15 cellular contexts compared by ENCODE assay signal in the genomic region with DNA sequence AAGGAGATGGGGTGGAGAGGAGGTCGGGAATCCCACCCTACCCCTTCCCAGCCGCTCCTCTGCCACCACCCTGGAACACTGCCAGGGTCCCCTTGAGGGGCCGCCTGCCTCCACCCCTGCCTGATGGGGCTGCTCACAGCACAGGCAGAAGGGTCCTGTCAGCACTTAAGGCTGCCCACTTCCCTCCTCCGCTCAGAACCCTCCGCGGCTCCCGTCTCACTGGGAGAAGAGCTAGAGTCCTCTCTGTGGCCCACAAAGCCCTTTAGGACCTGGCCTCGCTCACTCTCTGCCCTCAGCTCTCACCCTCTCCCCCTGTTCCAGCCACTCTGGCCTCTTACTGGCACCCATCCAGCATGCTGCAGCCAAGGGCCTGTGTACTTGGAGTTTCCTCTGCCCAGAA. TPM values are rescaled to one million over a fixed set of nuclear protein-coding genes. Genes with fewer than 3 reads are reported as not detected.
DNase-seq lines count a peak whose midpoint lies in the region; ATAC-seq, FAIRE-seq and TF ChIP-seq lines count a peak whose summit lies in the region.
"Had no signal": no experiment of that assay in that cellular context is flagged by ENCODE, and none has a peak within 500 bp of the region (broad histone marks: within the 10 kb centered on the region; RNA-seq: fewer than 3 reads in every experiment).

No MANE protein-coding gene starts in this region.

- H3K9me1 ChIP-seq in K562 (ENCODE audit: control insufficient read depth, insufficient read depth, low read length), result no peaks in the 10 kb centered on the region

- BruUV-seq in K562 (replicated peaks; lab: Mats Ljungman, UMichigan), result no TSS peak

- no peak overlapping the region for H2AFZ ChIP-seq in K562 (ENCODE audit: low read depth, low read length)

- peak overlapping the region in 1 of 2 experiments; percentile 79; a peak in 2 of 4 replicates for H3K9ac ChIP-seq in K562 (ENCODE audit: insufficient read depth in 1 of 2, low read depth in 2 of 2, low read length in 2 of 2)

- peaks cover 21 to 74% of the 10 kb centered on the region in 2 experiments for H3K4me1 ChIP-seq in K562 (replicated peaks in 1 of 2; ENCODE audit: control insufficient read depth in 2 of 2, insufficient read depth in 2 of 2, low read length in 2 of 2)

- no peaks in the 10 kb centered on the region for H3K9me3 Mint-ChIP-seq in natural killer cell
- no peaks in the 10 kb centered on the region for H3K9me3 Mint-ChIP-seq in natural killer cell treated with Interleukin-12 subunit alpha and Interleukin-12 subunit beta and Interleukin-15 and Interleukin-18, amount 100 ng/mL, for 72 hours
- no peaks in the 10 kb centered on the region for H3K9me3 Mint-ChIP-seq in neural crest cell

- WGBS in K562 (ENCODE audit: insufficient coverage, low coverage, missing lambda C conversion rate), result 81% methylated on average over 8 of the region's 8 CpGs

- H3K4me3 Mint-ChIP-seq in natural killer cell (no peak overlapping the region), neural crest cell (peak overlapping the region; percentile 73)
- H3K4me3 Mint-ChIP-seq in natural killer cell treated with Interleukin-12 subunit alpha and Interleukin-12 subunit beta and Interleukin-15 and Interleukin-18, amount 100 ng/mL, for 72 hours, result no peak overlapping the region

- intact Hi-C loops in natural killer cell (cut with micrococcal nuclease), result no loop called here
- intact Hi-C loops in K562 (cut with micrococcal nuclease), result no loop called here

- TF ChIP-seq RAD21 in K562 (CRISPR knock-in tag; conservative IDR thresholded peaks at IDR 0.05 in 1 of 2, IDR thresholded peaks at IDR 0.05 in 1 of 2), result no peak

- no peak for FAIRE-seq in K562 (lab: Jason Lieb, UNC)
- FAIRE-seq: H54 had no signal

- H3K27ac ChIP-seq in K562 (ENCODE audit: extremely low read depth, low read depth, low read length) (peak overlapping the region; percentile 26; the same call in 1 of the 3 replicates), WERI-Rb-1 (no peak overlapping the region)

- no peaks in the 10 kb centered on the region for H3K27me3 Mint-ChIP-seq in natural killer cell (ENCODE audit: low read depth in 2 of 2)
- no peaks in the 10 kb centered on the region for H3K27me3 Mint-ChIP-seq in natural killer cell treated with Interleukin-12 subunit alpha and Interleukin-12 subunit beta and Interleukin-15 and Interleukin-18, amount 100 ng/mL, for 72 hours
- H3K27me3 Mint-ChIP-seq in neural crest cell (ENCODE audit: low read depth), result peaks cover 6% of the 10 kb centered on the region

- H3K9me3 ChIP-seq in K562 (replicated peaks; ENCODE audit: control insufficient read depth, insufficient read depth, low read depth, low read length) (no peaks in the 10 kb centered on the region), WERI-Rb-1 (ENCODE audit: severe bottlenecking) (no peaks in the 10 kb centered on the region)

- peaks cover 46% of the 10 kb centered on the region for H3K79me2 ChIP-seq in K562 (ENCODE audit: control insufficient read depth, insufficient read depth, low read length)

- DNase-seq in natural killer cell (no peak), K562 (ENCODE audit: extremely low read depth in 1 of 4, low spot score in 3 of 4) (peak in 1 of 4 experiments; percentile 6), neural crest cell (ENCODE audit: low read depth, low spot score) (no peak), WERI-Rb-1 (no peak)
- no peak for DNase-seq in natural killer cell treated with Interleukin-12 subunit alpha and Interleukin-12 subunit beta and Interleukin-15 and Interleukin-18, amount 100 ng/mL, for 72 hours (ENCODE audit: low spot score)
- DNase-seq in stimulated activated CD4-positive, alpha-beta T cell treated with anti-CD3 and anti-CD28 coated beads, Interleukin-12 subunit alpha, Interleukin-12 subunit beta, amount 100 ng/mL, for 4 hours, result no peak
- DNase-seq: NCI-H187 treated with DMSO at 0.1 percent for 48 hours, NCI-H446, PC-3 had no signal

- peak overlapping the region; percentile 47 to 51 for H3K27ac Mint-ChIP-seq in natural killer cell
- H3K27ac Mint-ChIP-seq in natural killer cell treated with Interleukin-12 subunit alpha and Interleukin-12 subunit beta and Interleukin-15 and Interleukin-18, amount 100 ng/mL, for 72 hours, result no peak overlapping the region
- H3K27ac Mint-ChIP-seq in neural crest cell (ENCODE audit: unreplicated experiment), result peak overlapping the region; percentile 57

- no peaks in the 10 kb centered on the region for H3K27me3 ChIP-seq in K562 (ENCODE audit: control insufficient read depth in 2 of 2, insufficient read depth in 2 of 2, low read length in 2 of 2)
- no peaks in the 10 kb centered on the region for H3K27me3 ChIP-seq in WERI-Rb-1 (ENCODE audit: insufficient read depth, low read depth, severe bottlenecking)

- ATAC-seq in natural killer cell (no peak), K562 (no peak), GM21576 (IDR thresholded peaks at IDR 0.05; ENCODE audit: unreplicated experiment) (no peak)
- ATAC-seq in natural killer cell treated with Interleukin-12 subunit alpha and Interleukin-12 subunit beta and Interleukin-15 and Interleukin-18, amount 100 ng/mL, for 72 hours, result no peak
- ATAC-seq: PC-3 had no signal

- peaks cover 2% of the 10 kb centered on the region for H4K20me1 ChIP-seq in K562 (replicated peaks; ENCODE audit: control insufficient read depth, insufficient read depth, low read length)

- no peak for TF ChIP-seq EP300 in K562 (IDR thresholded peaks at IDR 0.05; ENCODE audit: low read length)

- TF ChIP-seq CTCF in natural killer cell (IDR thresholded peaks at IDR 0.05), result no peak
- TF ChIP-seq CTCF in K562 (IDR thresholded peaks at IDR 0.05 in 2 of 3, conservative IDR thresholded peaks at IDR 0.05 in 1 of 3; ENCODE audit: insufficient read depth in 2 of 3, low read depth in 1 of 3, low read length in 3 of 3), result no peak
- no peak for TF ChIP-seq CTCF in neural crest cell (conservative IDR thresholded peaks at IDR 0.05)
- TF ChIP-seq CTCF in WERI-Rb-1 (IDR thresholded peaks at IDR 0.05; ENCODE audit: low read depth, low read length), result no peak

- CTCF ChIA-PET in K562 (lab: Yijun Ruan, JAX; ENCODE audit: low intra/inter-chr PET ratio), result no interaction called here

- H3K4me1 Mint-ChIP-seq in natural killer cell (peaks cover 36 to 52% of the 10 kb centered on the region in 2 donors), neural crest cell (peaks cover 30% of the 10 kb centered on the region)
- H3K4me1 Mint-ChIP-seq in natural killer cell treated with Interleukin-12 subunit alpha and Interleukin-12 subunit beta and Interleukin-15 and Interleukin-18, amount 100 ng/mL, for 72 hours (ENCODE audit: low read depth in 2 of 2), result peaks cover 42 to 45% of the 10 kb centered on the region in 2 donors

- POLR2A ChIA-PET in K562 (lab: Yijun Ruan, JAX), result interaction anchor here (0.6 kb wide), 1 partner anchor 10 kb away, joined by 3 read pairs; no protein-coding TSS in a partner anchor

- TF ChIP-seq POLR2A in K562 (conservative IDR thresholded peaks at IDR 0.05), result no peak

- H3K36me3 Mint-ChIP-seq in natural killer cell (no peaks in the 10 kb centered on the region), neural crest cell (ENCODE audit: low read depth) (peaks cover 3% of the 10 kb centered on the region)
- H3K36me3 Mint-ChIP-seq in natural killer cell treated with Interleukin-12 subunit alpha and Interleukin-12 subunit beta and Interleukin-15 and Interleukin-18, amount 100 ng/mL, for 72 hours, result peaks cover 19% of the 10 kb centered on the region

- H3K4me3 ChIP-seq in K562, result no peak overlapping the region
- H3K4me3 ChIP-seq in WERI-Rb-1 (ENCODE audit: low read depth, low read length), result no peak overlapping the region

- H3K36me3 ChIP-seq in K562 (ENCODE audit: control insufficient read depth, insufficient read depth, low read length) (peaks cover 61% of the 10 kb centered on the region; the same call in 2 of the 3 replicates), WERI-Rb-1 (peaks cover 58% of the 10 kb centered on the region)

- H3K4me2 ChIP-seq in K562 (ENCODE audit: insufficient read depth, low read length), result no peak overlapping the region

- in situ Hi-C loops in K562 (cut with MboI), result no loop called here

RNA-seq across cellular contexts. Expression of a gene that starts 3.4 kb away (rescaled TPM):
- total RNA-seq in natural killer cell (10 to 100 TPM; 26.1 to 32.0 (median 30.2) TPM), K562 (2014; rRNA removed) (258 and 338 TPM in 2 replicates), K562 (2014; rRNA removed; fragmentation: Illumina TruSeq; extraction: Trizol) (15.3 and 28.3 TPM in 2 replicates), K562 (2015; rRNA removed; fragmentation: Illumina TruSeq; extraction: Trizol) (89.4 and 95.2 TPM in 2 replicates), K562 (2021) (296 and 312 TPM in 2 replicates), neural crest cell (151 and 160 TPM in 2 replicates)
- total RNA-seq in natural killer cell treated with Interleukin-12 subunit alpha and Interleukin-12 subunit beta and Interleukin-15 and Interleukin-18, amount 100 ng/mL, for 72 hours, result 100 to 1,000 TPM in 1 of 2 donors, 10 to 100 TPM in 1; 80.0 to 246 TPM
- 79.9 and 373 TPM in 2 replicates for total RNA-seq in K562 (2011; cell fraction: chromatin; rRNA removed; ENCODE audit: low replicate concordance)
- total RNA-seq in K562 (2011; cell fraction: nucleolus; rRNA removed), result 460 and 477 TPM in 2 replicates
- total RNA-seq in K562 (2011; cell fraction: nucleoplasm; rRNA removed), result 147 and 179 TPM in 2 replicates
- polyA plus RNA-seq in K562 (2011; rRNA removed) (45.2 and 88.6 TPM in 2 replicates), K562 (2014; fragmentation: Illumina TruSeq; extraction: Trizol) (47.8 and 97.9 TPM in 2 replicates), K562 (2014; fragmentation: Nextera tagmentation; extraction: Ambion mirVana) (1 to 10 TPM; 1.3 to 6.4 TPM), K562 (2014; rRNA removed) (161 and 163 TPM in 2 replicates)
- 86.2 and 222 TPM in 2 replicates for polyA plus RNA-seq in K562 (2011; cell fraction: cytosol; rRNA removed)
- polyA plus RNA-seq in K562 (2011; cell fraction: nucleus; rRNA removed), result 460 and 607 TPM in 2 replicates
- 164 and 224 TPM in 2 replicates for polyA plus RNA-seq in K562 (2012)
- polyA minus RNA-seq in K562 (2011; rRNA and poly(A)+ RNA removed), result 33.3 and 52.7 TPM in 2 replicates
- polyA minus RNA-seq in K562 (2011; cell fraction: cytosol; rRNA and poly(A)+ RNA removed), result 165 and 236 TPM in 2 replicates
- polyA minus RNA-seq in K562 (2011; cell fraction: nucleus; rRNA and poly(A)+ RNA removed), result 166 and 171 TPM in 2 replicates

RNA-seq across cellular contexts. Expression of a gene that starts 4.5 kb away (rescaled TPM):
- total RNA-seq in natural killer cell (100 to 1,000 TPM; 185 to 217 (median 211) TPM), K562 (2014; rRNA removed) (51.4 and 68.1 TPM in 2 replicates), K562 (2014; rRNA removed; fragmentation: Illumina TruSeq; extraction: Trizol) (10.6 and 12.3 TPM in 2 replicates), K562 (2015; rRNA removed; fragmentation: Illumina TruSeq; extraction: Trizol) (32.9 and 35.0 TPM in 2 replicates), K562 (2021) (56.7 and 58.2 TPM in 2 replicates), neural crest cell (21.8 and 22.8 TPM in 2 replicates)
- 10 to 100 TPM; 84.5 to 91.9 TPM for total RNA-seq in natural killer cell treated with Interleukin-12 subunit alpha and Interleukin-12 subunit beta and Interleukin-15 and Interleukin-18, amount 100 ng/mL, for 72 hours
- total RNA-seq in K562 (2011; cell fraction: chromatin; rRNA removed; ENCODE audit: low replicate concordance), result 31.6 and 83.2 TPM in 2 replicates
- 66.3 and 72.5 TPM in 2 replicates for total RNA-seq in K562 (2011; cell fraction: nucleolus; rRNA removed)
- total RNA-seq in K562 (2011; cell fraction: nucleoplasm; rRNA removed), result 41.0 and 45.6 TPM in 2 replicates
- polyA plus RNA-seq in K562 (2011; rRNA removed) (24.0 and 37.5 TPM in 2 replicates), K562 (2014; fragmentation: Illumina TruSeq; extraction: Trizol) (23.8 and 51.0 TPM in 2 replicates), K562 (2014; fragmentation: Nextera tagmentation; extraction: Ambion mirVana) (1 to 10 TPM in 1 of 2 experiments, under 1 TPM in 1; 0.11 to 1.5 TPM), K562 (2014; rRNA removed) (61.9 and 73.8 TPM in 2 replicates)
- 42.2 and 70.3 TPM in 2 replicates for polyA plus RNA-seq in K562 (2011; cell fraction: cytosol; rRNA removed)
- 71.7 and 110 TPM in 2 replicates for polyA plus RNA-seq in K562 (2011; cell fraction: nucleus; rRNA removed)
- 51.4 and 65.3 TPM in 2 replicates for polyA plus RNA-seq in K562 (2012)
- 12.7 and 17.8 TPM in 2 replicates for polyA minus RNA-seq in K562 (2011; rRNA and poly(A)+ RNA removed)
- polyA minus RNA-seq in K562 (2011; cell fraction: cytosol; rRNA and poly(A)+ RNA removed), result 15.7 and 17.4 TPM in 2 replicates
- polyA minus RNA-seq in K562 (2011; cell fraction: nucleus; rRNA and poly(A)+ RNA removed), result 28.8 and 37.7 TPM in 2 replicates

RNA-seq across cellular contexts. Expression of a gene that starts 15.3 kb away (rescaled TPM):
- 1 to 10 TPM in 1 of 3 donors, under 1 TPM in 2; 0.94 to 1.3 (median 0.95) TPM for total RNA-seq in natural killer cell
- 10 to 100 TPM in 1 of 2 donors, 1 to 10 TPM in 1; 2.4 to 12.4 TPM for total RNA-seq in natural killer cell treated with Interleukin-12 subunit alpha and Interleukin-12 subunit beta and Interleukin-15 and Interleukin-18, amount 100 ng/mL, for 72 hours
- 3.9 and 8.3 TPM in 2 replicates for total RNA-seq in K562 (2011; cell fraction: chromatin; rRNA removed; ENCODE audit: low replicate concordance)
- total RNA-seq in K562 (2011; cell fraction: nucleolus; rRNA removed), result 5.0 and 5.5 TPM in 2 replicates
- total RNA-seq in K562 (2011; cell fraction: nucleoplasm; rRNA removed), result 3.6 and 5.6 TPM in 2 replicates
- 0.41 and 0.78 TPM in 2 replicates for total RNA-seq in K562 (2014; rRNA removed)
- total RNA-seq in K562 (2014; rRNA removed; fragmentation: Illumina TruSeq; extraction: Trizol), result 0.45 and 0.65 TPM in 2 replicates
- 0.45 and 0.76 TPM in 2 replicates for total RNA-seq in K562 (2015; rRNA removed; fragmentation: Illumina TruSeq; extraction: Trizol)
- total RNA-seq in K562 (2021), result 1.9 and 2.3 TPM in 2 replicates
- 1.2 and 1.9 TPM in 2 replicates for polyA plus RNA-seq in K562 (2011; rRNA removed)
- 1.4 and 1.9 TPM in 2 replicates for polyA plus RNA-seq in K562 (2011; cell fraction: cytosol; rRNA removed)
- 11.3 and 12.5 TPM in 2 replicates for polyA plus RNA-seq in K562 (2011; cell fraction: nucleus; rRNA removed)
- polyA plus RNA-seq in K562 (2012), result 2.0 and 3.0 TPM in 2 replicates
- polyA plus RNA-seq in K562 (2014; fragmentation: Illumina TruSeq; extraction: Trizol), result 0.89 and 1.1 TPM in 2 replicates
- under 1 TPM; 0.25 to 0.49 TPM for polyA plus RNA-seq in K562 (2014; fragmentation: Nextera tagmentation; extraction: Ambion mirVana)
- polyA plus RNA-seq in K562 (2014; rRNA removed), result 0.69 and 1.6 TPM in 2 replicates
- 0.42 and 0.57 TPM in 2 replicates for polyA minus RNA-seq in K562 (2011; rRNA and poly(A)+ RNA removed)
- 1.5 TPM in 1 of 2 replicates, not detected in the other for polyA minus RNA-seq in K562 (2011; cell fraction: cytosol; rRNA and poly(A)+ RNA removed)
- 2.0 and 2.2 TPM in 2 replicates for polyA minus RNA-seq in K562 (2011; cell fraction: nucleus; rRNA and poly(A)+ RNA removed)
- total RNA-seq in neural crest cell, result 0.96 and 1.0 TPM in 2 replicates
- total RNA-seq: Daoy had no signal

RNA-seq across cellular contexts. Expression of a gene that starts 38.0 kb away (rescaled TPM):
- total RNA-seq in natural killer cell, result 1 to 10 TPM in 1 of 3 donors, under 1 TPM in 2; 0.77 to 2.8 (median 0.78) TPM
- 1 to 10 TPM in 1 of 2 donors, under 1 TPM in 1; 0.38 to 4.2 TPM for total RNA-seq in natural killer cell treated with Interleukin-12 subunit alpha and Interleukin-12 subunit beta and Interleukin-15 and Interleukin-18, amount 100 ng/mL, for 72 hours
- 2.3 and 8.3 TPM in 2 replicates for total RNA-seq in K562 (2011; cell fraction: chromatin; rRNA removed; ENCODE audit: low replicate concordance)
- 4.6 and 5.2 TPM in 2 replicates for total RNA-seq in K562 (2011; cell fraction: nucleolus; rRNA removed)
- total RNA-seq in K562 (2011; cell fraction: nucleoplasm; rRNA removed), result 3.9 and 4.4 TPM in 2 replicates
- 0.33 and 0.45 TPM in 2 replicates for total RNA-seq in K562 (2014; rRNA removed)
- total RNA-seq in K562 (2014; rRNA removed; fragmentation: Illumina TruSeq; extraction: Trizol), result 0.22 and 0.25 TPM in 2 replicates
- 0.40 and 0.45 TPM in 2 replicates for total RNA-seq in K562 (2015; rRNA removed; fragmentation: Illumina TruSeq; extraction: Trizol)
- 1.0 and 1.3 TPM in 2 replicates for total RNA-seq in K562 (2021)
- 0.46 and 0.60 TPM in 2 replicates for polyA plus RNA-seq in K562 (2011; rRNA removed)
- 0.41 and 0.94 TPM in 2 replicates for polyA plus RNA-seq in K562 (2011; cell fraction: cytosol; rRNA removed)
- polyA plus RNA-seq in K562 (2011; cell fraction: nucleus; rRNA removed), result 2.5 and 7.6 TPM in 2 replicates
- 0.53 and 1.1 TPM in 2 replicates for polyA plus RNA-seq in K562 (2012)
- 0.24 and 0.76 TPM in 2 replicates for polyA plus RNA-seq in K562 (2014; fragmentation: Illumina TruSeq; extraction: Trizol)
- polyA plus RNA-seq in K562 (2014; fragmentation: Nextera tagmentation; extraction: Ambion mirVana), result under 1 TPM in 1 of 2 experiments, not detected in 1; 0.06 TPM
- 0.53 and 0.92 TPM in 2 replicates for polyA plus RNA-seq in K562 (2014; rRNA removed)
- 0.06 and 0.07 TPM in 2 replicates for polyA minus RNA-seq in K562 (2011; rRNA and poly(A)+ RNA removed)
- not detected in 2 replicates for polyA minus RNA-seq in K562 (2011; cell fraction: cytosol; rRNA and poly(A)+ RNA removed)
- polyA minus RNA-seq in K562 (2011; cell fraction: nucleus; rRNA and poly(A)+ RNA removed), result 0.33 and 0.94 TPM in 2 replicates
- total RNA-seq in neural crest cell, result not detected in 2 replicates
- total RNA-seq: Daoy, LHCN-M2, PC-3 had no signal
- polyA plus RNA-seq: AG04450, BJ had no signal

RNA-seq across cellular contexts. Expression of a gene that starts 51.6 kb away (rescaled TPM):
- 1 to 10 TPM in 1 of 3 donors, under 1 TPM in 2; 0.57 to 3.2 (median 0.68) TPM for total RNA-seq in natural killer cell
- total RNA-seq in natural killer cell treated with Interleukin-12 subunit alpha and Interleukin-12 subunit beta and Interleukin-15 and Interleukin-18, amount 100 ng/mL, for 72 hours, result 10 to 100 TPM in 1 of 2 donors, 1 to 10 TPM in 1; 1.9 to 25.8 TPM
- 19.8 and 38.5 TPM in 2 replicates for total RNA-seq in K562 (2011; cell fraction: chromatin; rRNA removed; ENCODE audit: low replicate concordance)
- total RNA-seq in K562 (2011; cell fraction: nucleolus; rRNA removed), result 17.0 and 18.4 TPM in 2 replicates
- total RNA-seq in K562 (2011; cell fraction: nucleoplasm; rRNA removed), result 18.8 and 48.6 TPM in 2 replicates
- total RNA-seq in K562 (2014; rRNA removed), result 1.8 and 4.0 TPM in 2 replicates
- 1.4 and 1.7 TPM in 2 replicates for total RNA-seq in K562 (2014; rRNA removed; fragmentation: Illumina TruSeq; extraction: Trizol)
- 2.1 and 3.0 TPM in 2 replicates for total RNA-seq in K562 (2015; rRNA removed; fragmentation: Illumina TruSeq; extraction: Trizol)
- total RNA-seq in K562 (2021), result 20.2 and 26.2 TPM in 2 replicates
- 2.0 and 3.7 TPM in 2 replicates for polyA plus RNA-seq in K562 (2011; rRNA removed)
- polyA plus RNA-seq in K562 (2011; cell fraction: cytosol; rRNA removed), result 2.0 and 2.7 TPM in 2 replicates
- 12.7 and 28.1 TPM in 2 replicates for polyA plus RNA-seq in K562 (2011; cell fraction: nucleus; rRNA removed)
- polyA plus RNA-seq in K562 (2012), result 10.3 and 13.2 TPM in 2 replicates
- polyA plus RNA-seq in K562 (2014; fragmentation: Illumina TruSeq; extraction: Trizol), result 14.9 and 16.4 TPM in 2 replicates
- polyA plus RNA-seq in K562 (2014; fragmentation: Nextera tagmentation; extraction: Ambion mirVana), result under 1 TPM; 0.03 to 0.06 TPM
- polyA plus RNA-seq in K562 (2014; rRNA removed), result 13.2 and 14.2 TPM in 2 replicates
- 1.2 and 2.0 TPM in 2 replicates for polyA minus RNA-seq in K562 (2011; rRNA and poly(A)+ RNA removed)
- 8.9 and 10.9 TPM in 2 replicates for polyA minus RNA-seq in K562 (2011; cell fraction: cytosol; rRNA and poly(A)+ RNA removed)
- 7.8 and 7.9 TPM in 2 replicates for polyA minus RNA-seq in K562 (2011; cell fraction: nucleus; rRNA and poly(A)+ RNA removed)
- 4.0 and 4.2 TPM in 2 replicates for total RNA-seq in neural crest cell
- total RNA-seq: LHCN-M2 had no signal
- polyA plus RNA-seq: AG04450 had no signal

Comparison
In these comparisons a context has a peak if more than half of its experiments do, and no peak if none do; other contexts are left out.
1. H3K27ac Mint-ChIP-seq: peak in natural killer cell (2 of 2) and neural crest cell (single experiment); none in natural killer cell treated with Interleukin-12 subunit alpha and Interleukin-12 subunit beta and Interleukin-15 and Interleukin-18, amount 100 ng/mL, for 72 hours (0 of 2).